18 cellular contexts compared by ENCODE assay signal in genomic region chr4:78020677-78021076, GRCh38. TPM values are rescaled to one million over a fixed set of nuclear protein-coding genes. Genes with fewer than 3 reads are reported as not detected.
DNase-seq lines count a peak whose midpoint lies in the region; ATAC-seq, FAIRE-seq and TF ChIP-seq lines count a peak whose summit lies in the region.
"Had no signal": no experiment of that assay in that cellular context is flagged by ENCODE, and none has a peak within 500 bp of the region (broad histone marks: within the 10 kb centered on the region; RNA-seq: fewer than 3 reads in every experiment).

No MANE protein-coding gene starts in this region.

- intact Hi-C loops in HepG2 (cut with micrococcal nuclease; ENCODE audit: unreplicated experiment): no loop called here

- POLR2A ChIA-PET in HepG2 (lab: Yijun Ruan, JAX): interaction anchor here (1.0 to 1.3 kb wide), 2 partner anchors 21 to 36 kb away, joined by 3 to 5 read pairs; no protein-coding TSS in a partner anchor

- ATAC-seq in HepG2 (peak; percentile 66; the same call in 2 of the 3 replicates), HG03565 (IDR thresholded peaks at IDR 0.05; ENCODE audit: unreplicated experiment) (no peak)
- ATAC-seq: Right ventricle myocardium inferior had no signal

- no peaks in the 10 kb centered on the region for H3K36me3 ChIP-seq in HepG2 (replicated peaks in 1 of 2; ENCODE audit: control insufficient read depth in 1 of 2, insufficient read depth in 2 of 2, low read length in 2 of 2)
- H3K36me3 ChIP-seq: MG63, Peyer's patch had no signal

- TF ChIP-seq RAD21 in HepG2 (CRISPR knock-in tag; IDR thresholded peaks at IDR 0.05): no peak

- 34% methylated on average over 4 of the region's 4 CpGs for WGBS in HepG2 (ENCODE audit: low lambda C conversion rate)

- no peak overlapping the region for H3K4me3 Mint-ChIP-seq in endothelial cell (ENCODE audit: unreplicated experiment)
- H3K4me3 Mint-ChIP-seq: CD14-positive monocyte had no signal

- H3K4me3 ChIP-seq in HepG2 (replicated peaks in 1 of 3; ENCODE audit: insufficient read depth in 1 of 3, low read depth in 2 of 3, low read length in 3 of 3): no peak overlapping the region
- H3K4me3 ChIP-seq: MG63, Peyer's patch had no signal

- peak in 1 of 2 experiments; percentile 12; a peak in 1 of 4 replicates for TF ChIP-seq EP300 in HepG2 (IDR thresholded peaks at IDR 0.05; ENCODE audit: low read depth in 2 of 2, low read length in 2 of 2)
- no peak for TF ChIP-seq EP300 in HepG2 (CRISPR knock-in tag; IDR thresholded peaks at IDR 0.05; ENCODE audit: borderline replicate concordance)

- H3K27ac Mint-ChIP-seq in endothelial cell (ENCODE audit: unreplicated experiment): no peak overlapping the region
- H3K27ac Mint-ChIP-seq: CD14-positive monocyte had no signal

- TF ChIP-seq CTCF in HepG2 (CRISPR knock-in tag; IDR thresholded peaks at IDR 0.05): no peak
- TF ChIP-seq CTCF in endothelial cell (IDR thresholded peaks at IDR 0.05; ENCODE audit: unreplicated experiment): no peak

- H3K9ac ChIP-seq in HepG2 (ENCODE audit: insufficient read depth, low read depth, low read length): no peak overlapping the region

- H2AFZ ChIP-seq in HepG2 (ENCODE audit: low read length): no peak overlapping the region

- BruUV-seq in HepG2 (replicated peaks; lab: Mats Ljungman, UMichigan): no TSS peak

- H3K4me2 ChIP-seq in HepG2 (ENCODE audit: low read depth, low read length): no peak overlapping the region

- no peaks in the 10 kb centered on the region for H3K27me3 Mint-ChIP-seq in endothelial cell (ENCODE audit: unreplicated experiment)

- H3K27ac ChIP-seq in HepG2 (ENCODE audit: extremely low read length, insufficient read depth, low read length): no peak overlapping the region
- H3K27ac ChIP-seq: Peyer's patch had no signal

- H3K9me3 Mint-ChIP-seq in endothelial cell (ENCODE audit: unreplicated experiment): no peaks in the 10 kb centered on the region

- H3K4me1 Mint-ChIP-seq in endothelial cell (ENCODE audit: unreplicated experiment): no peaks in the 10 kb centered on the region
- H3K4me1 Mint-ChIP-seq: CD14-positive monocyte had no signal

- no peak for FAIRE-seq in HepG2 (lab: Jason Lieb, UNC)

- no peaks in the 10 kb centered on the region for H3K9me3 ChIP-seq in HepG2 (ENCODE audit: low read length)
- H3K9me3 ChIP-seq: MG63, Peyer's patch had no signal

- DNase-seq in DMS53 (lab: John Stamatoyannopoulos, UW): peak; percentile 86
- DNase-seq in HuH-7.5 (ENCODE audit: low spot score): peak; percentile 19
- DNase-seq in NCI-H748 (lab: John Stamatoyannopoulos, UW; ENCODE audit: unreplicated experiment): peak; percentile 79
- DNase-seq in HepG2 (ENCODE audit: low spot score): peak; percentile 36
- DNase-seq in NCI-H82 treated with DMSO at 0.1 percent for 48 hours (lab: John Stamatoyannopoulos, UW; ENCODE audit: unreplicated experiment): no peak
- no peak for DNase-seq in UCSD-AML1 (lab: John Stamatoyannopoulos, UW; ENCODE audit: unreplicated experiment)
- no peak for DNase-seq in endothelial cell (ENCODE audit: low spot score)
- DNase-seq: COR-L47, IMR-90, Karpas-422, MG63, NCI-H1105, NCI-H187, NCI-H526 treated with DMSO at 0.1 percent for 48 hours, Peyer's patch had no signal

- no peaks in the 10 kb centered on the region for H4K20me1 ChIP-seq in HepG2 (ENCODE audit: insufficient read depth, low read length)

- no peaks in the 10 kb centered on the region for H3K79me2 ChIP-seq in HepG2 (ENCODE audit: insufficient read depth, low read length)

- H3K4me1 ChIP-seq in HepG2 (ENCODE audit: insufficient read depth, low read length): peaks cover 34% of the 10 kb centered on the region
- H3K4me1 ChIP-seq: Peyer's patch had no signal

- no peak for TF ChIP-seq POLR2A in HepG2 (IDR thresholded peaks at IDR 0.05; ENCODE audit: insufficient read depth in 1 of 2, low read depth in 2 of 2, low read length in 2 of 2)

- in situ Hi-C loops in HepG2 (cut with HindIII; ENCODE audit: extremely low pct_ligation_motif_present, low pct_unique_long_range_greater_than_20kb): no loop called here

- CTCF ChIA-PET in HepG2 (lab: Yijun Ruan, JAX; ENCODE audit: low intra/inter-chr PET ratio, low total read pairs): no interaction called here

- no peaks in the 10 kb centered on the region for H3K36me3 Mint-ChIP-seq in endothelial cell (ENCODE audit: low read depth, unreplicated experiment)
- H3K36me3 Mint-ChIP-seq: CD14-positive monocyte had no signal

- H3K27me3 ChIP-seq in HepG2 (ENCODE audit: control insufficient read depth in 1 of 2, insufficient read depth in 2 of 2, low read length in 2 of 2): no peaks in the 10 kb centered on the region
- H3K27me3 ChIP-seq: MG63, Peyer's patch had no signal

TF ChIP-seq in HepG2, 621 proteins besides CTCF, POLR2A, EP300 and RAD21 (continues in another document):
- TF ChIP-seq PAF1 (CRISPR knock-in tag; IDR thresholded peaks at IDR 0.05) (no peak), BCL6 (CRISPR knock-in tag; IDR thresholded peaks at IDR 0.05) (peak; percentile 77), GATAD2A (CRISPR knock-in tag; IDR thresholded peaks at IDR 0.05) (peak; percentile 60), KDM5B (CRISPR knock-in tag; IDR thresholded peaks at IDR 0.05; ENCODE audit: borderline replicate concordance) (no peak), FOSL2 (CRISPR knock-in tag; IDR thresholded peaks at IDR 0.05) (peak; percentile 81), HHEX (CRISPR knock-in tag; IDR thresholded peaks at IDR 0.05) (peak; percentile 77), FOXA3 (CRISPR knock-in tag; IDR thresholded peaks at IDR 0.05) (peak; percentile 46; the same call in 1 of the 2 replicates), BRD4 (CRISPR knock-in tag; IDR thresholded peaks at IDR 0.05) (no peak), TEAD3 (CRISPR knock-in tag; optimal IDR thresholded peaks at IDR 0.05; ENCODE audit: borderline replicate concordance) (peak; percentile 16), ARID5B (CRISPR knock-in tag; IDR thresholded peaks at IDR 0.05) (peak; percentile 25; the same call in 1 of the 2 replicates), ZNF317 (CRISPR knock-in tag; IDR thresholded peaks at IDR 0.05) (peak; percentile 82), SOX13 (IDR thresholded peaks at IDR 0.05) (no peak), SOX13 (CRISPR knock-in tag; conservative IDR thresholded peaks at IDR 0.05 in 1 of 2, IDR thresholded peaks at IDR 0.05 in 1 of 2) (peak in 1 of 2 experiments; percentile 10; a peak in 1 of 4 replicates), FOXP1 (IDR thresholded peaks at IDR 0.05) (no peak), FOXP1 (CRISPR knock-in tag; IDR thresholded peaks at IDR 0.05) (peak; percentile 81), HNRNPUL1 (IDR thresholded peaks at IDR 0.05; ENCODE audit: low read depth, low read length) (no peak), CEBPB (IDR thresholded peaks at IDR 0.05; ENCODE audit: borderline replicate concordance, low read depth, low read length) (peak; percentile 82)

RNA-seq across cellular contexts. Expression of gene FRAS1, which starts 36.4 kb away (rescaled TPM):
- 22.5 and 31.6 TPM in 2 replicates for total RNA-seq in HepG2 (2016; rRNA removed; fragmentation: Illumina TruSeq; extraction: Trizol)
- 13.7 and 14.5 TPM in 2 replicates for total RNA-seq in HepG2 (2016; cell fraction: cytosol; rRNA removed; fragmentation: Illumina TruSeq; extraction: Trizol; ENCODE audit: low read depth)
- total RNA-seq in HepG2 (2016; cell fraction: insoluble cytoplasmic fraction; rRNA removed; fragmentation: Illumina TruSeq; extraction: Trizol): 20.9 and 28.4 TPM in 2 replicates
- 9.1 and 9.7 TPM in 2 replicates for total RNA-seq in HepG2 (2016; cell fraction: membrane; rRNA removed; fragmentation: Illumina TruSeq; extraction: Trizol)
- total RNA-seq in HepG2 (2016; cell fraction: nucleus; rRNA removed; fragmentation: Illumina TruSeq; extraction: Trizol): 116 and 129 TPM in 2 replicates
- 18.8 and 22.5 TPM in 2 replicates for polyA plus RNA-seq in HepG2 (2011; rRNA removed)
- 13.1 TPM in 2 replicates for polyA plus RNA-seq in HepG2 (2011; cell fraction: cytosol; rRNA removed)
- 50.1 and 57.4 TPM in 2 replicates for polyA plus RNA-seq in HepG2 (2011; cell fraction: nucleus; rRNA removed)
- polyA plus RNA-seq in HepG2 (2012): 18.9 and 20.0 TPM in 2 replicates
- 0.77 and 0.84 TPM in 2 replicates for polyA plus RNA-seq in HepG2 (2016; cell fraction: cytosol; fragmentation: Illumina TruSeq; extraction: Trizol; ENCODE audit: low read depth)
- 9.4 and 9.7 TPM in 2 replicates for polyA plus RNA-seq in HepG2 (2016; cell fraction: insoluble cytoplasmic fraction; fragmentation: Illumina TruSeq; extraction: Trizol; ENCODE audit: low read depth)
- polyA plus RNA-seq in HepG2 (2016; cell fraction: membrane; fragmentation: Illumina TruSeq; extraction: Trizol; ENCODE audit: low read depth): 1.5 and 1.6 TPM in 2 replicates
- polyA plus RNA-seq in HepG2 (2016; cell fraction: nucleus; fragmentation: Illumina TruSeq; extraction: Trizol; ENCODE audit: insufficient read depth, low read depth): 38.0 and 42.4 TPM in 2 replicates
- 6.5 and 171 TPM in 2 replicates for polyA minus RNA-seq in HepG2 (2011; rRNA and poly(A)+ RNA removed; ENCODE audit: low replicate concordance)
- polyA minus RNA-seq in HepG2 (2011; cell fraction: cytosol; rRNA and poly(A)+ RNA removed): 48.0 and 59.8 TPM in 2 replicates
- 160 and 208 TPM in 2 replicates for polyA minus RNA-seq in HepG2 (2011; cell fraction: nucleus; rRNA and poly(A)+ RNA removed)
- total RNA-seq in endothelial cell (ENCODE audit: unreplicated experiment): 51.7 TPM
- polyA plus RNA-seq: CD14-positive monocyte had no signal

Comparison
In these comparisons a context has a peak if more than half of its experiments do, and no peak if none do; other contexts are left out.
1. DNase-seq: peak in DMS53 (single experiment), HuH-7.5 (single experiment), NCI-H748 (single experiment) and HepG2 (single experiment); none in NCI-H82 treated with DMSO at 0.1 percent for 48 hours (single experiment), UCSD-AML1 (single experiment) and endothelial cell (single experiment).